Comparison of ENCODE assay signal across 19 cellular contexts in genomic region chr1:10652626-10653025, GRCh38.
DNase-seq lines count a peak whose midpoint lies in the region; ATAC-seq, FAIRE-seq and TF ChIP-seq lines count a peak whose summit lies in the region.
"Had no signal": no experiment of that assay in that cellular context is flagged by ENCODE, and none has a peak within 500 bp of the region (broad histone marks: within the 10 kb centered on the region; RNA-seq: fewer than 3 reads in every experiment).

No MANE protein-coding gene starts in this region.

- FAIRE-seq in pancreas (lab: Jason Lieb, UNC) = no peak
- FAIRE-seq: A204.1 had no signal

- H3K27me3 Mint-ChIP-seq in endothelial cell (ENCODE audit: unreplicated experiment) = peaks cover 15% of the 10 kb centered on the region

- ATAC-seq in left cardiac atrium (no peak), pancreas (peak in 3 of 4 donors; percentile 8 to 60 (median 49)), HG03135 (IDR thresholded peaks at IDR 0.05; ENCODE audit: unreplicated experiment) (no peak)
- ATAC-seq: Right ventricle myocardium inferior had no signal

- H3K9me3 ChIP-seq in left ventricle myocardium inferior (replicated peaks) (no peaks in the 10 kb centered on the region), pancreas (no peaks in the 10 kb centered on the region)
- H3K9me3 ChIP-seq: SK-N-SH had no signal

- WGBS in pancreas, 2 donors = 63 to 69% methylated on average over 12 of the region's 12 CpGs

- TF ChIP-seq CTCF in left ventricle myocardium inferior (IDR thresholded peaks at IDR 0.05; ENCODE audit: borderline replicate concordance) = no peak
- no peak for TF ChIP-seq CTCF in endothelial cell (IDR thresholded peaks at IDR 0.05; ENCODE audit: unreplicated experiment)
- TF ChIP-seq CTCF in pancreas (IDR thresholded peaks at IDR 0.05) = no peak
- TF ChIP-seq CTCF in brain microvascular endothelial cell (IDR thresholded peaks at IDR 0.05; ENCODE audit: low read depth, low read length, missing control alignments) = no peak

- in situ Hi-C loops in brain microvascular endothelial cell (cut with HindIII; ENCODE audit: low pct_ligation_motif_present, low sequenced_read_pairs) = no loop called here

- H3K36me3 Mint-ChIP-seq in endothelial cell (ENCODE audit: low read depth, unreplicated experiment) = no peaks in the 10 kb centered on the region

- no peaks in the 10 kb centered on the region for H3K9me3 Mint-ChIP-seq in endothelial cell (ENCODE audit: unreplicated experiment)
- H3K9me3 Mint-ChIP-seq: H9 had no signal

- H3K27ac ChIP-seq in left ventricle myocardium inferior (replicated peaks) (peak overlapping the region; percentile 23), pancreas (no peak overlapping the region), brain microvascular endothelial cell (no peak overlapping the region)

- DNase-seq in left ventricle myocardium inferior (no peak), left cardiac atrium (no peak), endothelial cell (ENCODE audit: low spot score) (no peak), pancreas (no peak), brain microvascular endothelial cell (no peak), occipital lobe (lab: John Stamatoyannopoulos, UW) (no peak)
- DNase-seq in activated T-cell treated with anti-CD3 and anti-CD28 coated beads, Interleukin-2, amount 50 U/mL, for 1 hour = no peak
- DNase-seq: C1 segment of cervical spinal cord, DMS53, IMR-90, NCI-H1436 treated with DMSO at 0.1 percent for 48 hours, NCI-H2107, NCI-H345, NCI-H526 treated with DMSO at 0.1 percent for 48 hours, SK-N-SH had no signal

- H3K4me3 ChIP-seq in left ventricle myocardium inferior (no peak overlapping the region), pancreas (no peak overlapping the region), brain microvascular endothelial cell (ENCODE audit: low read depth, low read length) (no peak overlapping the region)

- no peaks in the 10 kb centered on the region for H3K27me3 ChIP-seq in left ventricle myocardium inferior (ENCODE audit: low read depth)
- H3K27me3 ChIP-seq in pancreas = no peaks in the 10 kb centered on the region
- H3K27me3 ChIP-seq in brain microvascular endothelial cell (replicated peaks) = peaks cover 9% of the 10 kb centered on the region

- H3K4me1 ChIP-seq in left ventricle myocardium inferior (peaks cover 4% of the 10 kb centered on the region), pancreas (no peaks in the 10 kb centered on the region)

- no peaks in the 10 kb centered on the region for H3K4me1 Mint-ChIP-seq in endothelial cell (ENCODE audit: unreplicated experiment)

- H3K27ac Mint-ChIP-seq in endothelial cell (ENCODE audit: unreplicated experiment) = peak overlapping the region; percentile 61
- H3K27ac Mint-ChIP-seq: H9 had no signal

- H3K4me3 Mint-ChIP-seq in endothelial cell (ENCODE audit: unreplicated experiment) = no peak overlapping the region
- H3K4me3 Mint-ChIP-seq: H9 had no signal

- intact Hi-C loops in left ventricle myocardium inferior (cut with micrococcal nuclease) = no loop called here
- intact Hi-C loops in left cardiac atrium (cut with DNase I) = no loop called here
- intact Hi-C loops in pancreas (cut with DNase I) = no loop called here

- H3K36me3 ChIP-seq in left ventricle myocardium inferior = peaks cover 35% of the 10 kb centered on the region
- peaks cover 0 to 7% (median 0%) of the 10 kb centered on the region in 3 donors for H3K36me3 ChIP-seq in pancreas
- H3K36me3 ChIP-seq in brain microvascular endothelial cell (replicated peaks) = no peaks in the 10 kb centered on the region

Comparison
In these comparisons a context has a peak if more than half of its experiments do, and no peak if none do; other contexts are left out.
1. ATAC-seq: peak in pancreas (3 of 4); none in left cardiac atrium (0 of 2) and HG03135 (single experiment).